Comparison of ENCODE assay signal across 2 cellular contexts in the genomic region with DNA sequence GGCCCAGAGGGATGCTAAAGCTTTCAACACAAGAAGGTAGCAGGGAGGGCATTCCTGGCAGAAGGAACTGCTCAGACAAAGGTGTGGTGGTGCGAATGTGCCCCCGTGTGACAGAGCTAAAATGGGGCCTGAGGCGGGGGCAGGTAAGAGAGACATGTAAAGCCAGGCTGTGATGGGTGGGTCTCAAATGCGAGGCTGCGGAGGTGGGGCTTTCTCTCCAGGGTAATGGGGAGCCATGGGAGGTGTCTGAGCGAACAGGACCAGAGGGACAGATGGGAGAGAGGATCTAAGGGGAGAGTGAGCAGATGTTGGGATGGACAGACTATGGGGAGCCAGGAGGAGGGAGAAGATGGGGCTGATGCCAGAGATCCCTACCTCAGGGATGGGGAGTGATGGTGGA.
TF ChIP-seq lines count a peak whose summit lies in the region.

No MANE protein-coding gene starts in this region.

TF ChIP-seq in A549, 52 proteins besides CTCF, POLR2A, EP300 and RAD21:
- TF ChIP-seq ZFP36 (IDR thresholded peaks at IDR 0.05; ENCODE audit: borderline replicate concordance, partially characterized antibody) (peak; percentile 37), GATA3 (IDR thresholded peaks at IDR 0.05; ENCODE audit: borderline replicate concordance) (no peak)

TF ChIP-seq in H1, 55 proteins besides CTCF, POLR2A, EP300 and RAD21:
- TF ChIP-seq SP2 (IDR thresholded peaks at IDR 0.05; ENCODE audit: low read length) (no peak), RFX5 (IDR thresholded peaks at IDR 0.05; ENCODE audit: borderline replicate concordance, low read depth, low read length) (no peak), SUZ12 (IDR thresholded peaks at IDR 0.05; ENCODE audit: low read length) (no peak), JUND (IDR thresholded peaks at IDR 0.05; ENCODE audit: low read length) (no peak), CHD1 (IDR thresholded peaks at IDR 0.05; ENCODE audit: low read depth, low read length) (no peak), ATF3 (IDR thresholded peaks at IDR 0.05; ENCODE audit: insufficient read depth, low read depth, low read length) (no peak), BCL11A (IDR thresholded peaks at IDR 0.05; ENCODE audit: low read depth in 2 of 2, low read length in 2 of 2) (no peak), EGR1 (IDR thresholded peaks at IDR 0.05; ENCODE audit: borderline replicate concordance, low read depth, low read length) (no peak), BRCA1 (IDR thresholded peaks at IDR 0.05; ENCODE audit: low read depth, low read length) (no peak), CREB1 (IDR thresholded peaks at IDR 0.05) (no peak), RXRA (IDR thresholded peaks at IDR 0.05; ENCODE audit: insufficient read depth, low read depth, low read length) (no peak), GABPA (IDR thresholded peaks at IDR 0.05; ENCODE audit: borderline replicate concordance, insufficient read depth, low read length) (no peak), SIRT6 (IDR thresholded peaks at IDR 0.05; ENCODE audit: low read length) (no peak), TAF1 (IDR thresholded peaks at IDR 0.05; ENCODE audit: low read depth, low read length) (no peak), ATF2 (IDR thresholded peaks at IDR 0.05; ENCODE audit: low read length) (no peak), GTF2F1 (IDR thresholded peaks at IDR 0.05; ENCODE audit: borderline replicate concordance, low read depth, low read length) (no peak), FOSL1 (IDR thresholded peaks at IDR 0.05; ENCODE audit: insufficient read depth, low read depth, low read length) (no peak)
- TF ChIP-seq, protein P1, sequence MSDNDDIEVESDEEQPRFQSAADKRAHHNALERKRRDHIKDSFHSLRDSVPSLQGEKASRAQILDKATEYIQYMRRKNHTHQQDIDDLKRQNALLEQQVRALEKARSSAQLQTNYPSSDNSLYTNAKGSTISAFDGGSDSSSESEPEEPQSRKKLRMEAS (IDR thresholded peaks at IDR 0.05) = no peak
- TF ChIP-seq, protein P2, sequence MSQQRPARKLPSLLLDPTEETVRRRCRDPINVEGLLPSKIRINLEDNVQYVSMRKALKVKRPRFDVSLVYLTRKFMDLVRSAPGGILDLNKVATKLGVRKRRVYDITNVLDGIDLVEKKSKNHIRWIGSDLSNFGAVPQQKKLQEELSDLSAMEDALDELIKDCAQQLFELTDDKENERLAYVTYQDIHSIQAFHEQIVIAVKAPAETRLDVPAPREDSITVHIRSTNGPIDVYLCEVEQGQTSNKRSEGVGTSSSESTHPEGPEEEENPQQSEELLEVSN (IDR thresholded peaks at IDR 0.05) = no peak
